ENCODE assay signal across 20 cellular contexts in genomic region chr10:6035101-6035834, GRCh38. TPM values are rescaled to one million over a fixed set of nuclear protein-coding genes. Genes with fewer than 3 reads are reported as not detected.
A peak's percentile ranks its signal among the peaks of the same experiment; 100 is the strongest.
DNase-seq lines count a peak whose midpoint lies in the region; ATAC-seq lines count a peak whose summit lies in the region.
"Had no signal": no experiment of that assay in that cellular context is flagged by ENCODE, and none has a peak within 500 bp of the region (broad histone marks: within the 10 kb centered on the region; RNA-seq: fewer than 3 reads in every experiment).

No MANE protein-coding gene starts in this region.

- peak; percentile 21 for ATAC-seq in activated T-helper 17 cell treated with anti-CD3 and anti-CD28 coated beads, Interleukin-2, amount 50 U/mL, for 72 hours (replicated peaks)
- no peak for ATAC-seq in HG02885 (IDR thresholded peaks at IDR 0.05; ENCODE audit: poor library complexity, unreplicated experiment)
- ATAC-seq: effector memory CD8-positive, alpha-beta T cell; Panc1; upper lobe of right lung had no signal

- DNase-seq in stimulated activated CD4-positive, alpha-beta T cell treated with anti-CD3 and anti-CD28 coated beads, Interleukin-4, amount 100 ng/mL, for 1 hour, result peak; percentile 15
- DNase-seq in stimulated activated CD4-positive, alpha-beta T cell treated with anti-CD3 and anti-CD28 coated beads, Interleukin-2, amount 100 ng/mL, for 48 hours, result no peak
- peak; percentile 51 for DNase-seq in mesenteric fat pad (ENCODE audit: low spot score)
- DNase-seq in EL, result no peak
- no peak for DNase-seq in T1000 (lab: John Stamatoyannopoulos, UW)
- DNase-seq in NCI-H1417 treated with DMSO at 0.1 percent for 48 hours (lab: John Stamatoyannopoulos, UW), result no peak
- DNase-seq: brain microvascular endothelial cell; DMS79; effector memory CD8-positive, alpha-beta T cell; GOT3; left ventricle myocardium inferior; MG63; NCI-H2029 treated with DMSO at 0.1 percent for 48 hours; NCI-H526 treated with DMSO at 0.1 percent for 48 hours; upper lobe of right lung; WERI-Rb-1 had no signal

- H3K4me1 Mint-ChIP-seq in activated T-helper 17 cell treated with anti-CD3 and anti-CD28 coated beads, Interleukin-2, amount 50 U/mL, for 72 hours, result peaks cover 62% of the 10 kb centered on the region

- peak overlapping the region; percentile 91 for H3K27ac Mint-ChIP-seq in activated T-helper 17 cell treated with anti-CD3 and anti-CD28 coated beads, Interleukin-2, amount 50 U/mL, for 72 hours
- H3K27ac Mint-ChIP-seq: effector memory CD8-positive, alpha-beta T cell had no signal

- H3K27me3 Mint-ChIP-seq in activated T-helper 17 cell treated with anti-CD3 and anti-CD28 coated beads, Interleukin-2, amount 50 U/mL, for 72 hours, result no peaks in the 10 kb centered on the region
- H3K27me3 Mint-ChIP-seq: effector memory CD8-positive, alpha-beta T cell had no signal

- no peaks in the 10 kb centered on the region for H3K9me3 Mint-ChIP-seq in activated T-helper 17 cell treated with anti-CD3 and anti-CD28 coated beads, Interleukin-2, amount 50 U/mL, for 72 hours

- peaks cover 100% of the 10 kb centered on the region for H3K36me3 Mint-ChIP-seq in activated T-helper 17 cell treated with anti-CD3 and anti-CD28 coated beads, Interleukin-2, amount 50 U/mL, for 72 hours (ENCODE audit: low read depth)

- peak overlapping the region; percentile 72 for H3K4me3 Mint-ChIP-seq in activated T-helper 17 cell treated with anti-CD3 and anti-CD28 coated beads, Interleukin-2, amount 50 U/mL, for 72 hours
- H3K4me3 Mint-ChIP-seq: effector memory CD8-positive, alpha-beta T cell had no signal

RNA-seq across cellular contexts. Expression of gene IL2RA, which starts 26.9 kb away (rescaled TPM):
- 1,000 to 10,000 TPM; 1,342 to 1,348 TPM for total RNA-seq in activated T-helper 17 cell treated with anti-CD3 and anti-CD28 coated beads, Interleukin-2, amount 50 U/mL, for 72 hours
- total RNA-seq in mesenteric fat pad, result 2.4 TPM
- total RNA-seq: pulmonary artery endothelial cell had no signal

RNA-seq across cellular contexts. Expression of gene RBM17, which starts 53.6 kb away (rescaled TPM):
- total RNA-seq in activated T-helper 17 cell treated with anti-CD3 and anti-CD28 coated beads, Interleukin-2, amount 50 U/mL, for 72 hours, result 100 to 1,000 TPM; 157 to 253 TPM
- total RNA-seq in mesenteric fat pad, result 137 TPM

RNA-seq across cellular contexts. Expression of gene IL15RA, which starts 57.9 kb away (rescaled TPM):
- total RNA-seq in activated T-helper 17 cell treated with anti-CD3 and anti-CD28 coated beads, Interleukin-2, amount 50 U/mL, for 72 hours, result 10 to 100 TPM; 25.5 to 28.2 TPM
- total RNA-seq in mesenteric fat pad, result 24.6 TPM

Comparison
In these comparisons a context has a peak if more than half of its experiments do, and no peak if none do; other contexts are left out.
1. DNase-seq: peak in stimulated activated CD4-positive, alpha-beta T cell treated with anti-CD3 and anti-CD28 coated beads, Interleukin-4, amount 100 ng/mL, for 1 hour (single experiment) and mesenteric fat pad (single experiment); none in stimulated activated CD4-positive, alpha-beta T cell treated with anti-CD3 and anti-CD28 coated beads, Interleukin-2, amount 100 ng/mL, for 48 hours (0 of 2), EL (single experiment), T1000 (single experiment) and NCI-H1417 treated with DMSO at 0.1 percent for 48 hours (single experiment).
2. RNA of gene IL2RA, which starts 26.9 kb away (total RNA-seq): 1,342 to 1,348 TPM in activated T-helper 17 cell treated with anti-CD3 and anti-CD28 coated beads, Interleukin-2, amount 50 U/mL, for 72 hours; 2.4 TPM in mesenteric fat pad (single experiment); every median in the first group is over 100 times any median in the second.